In genomic region chr10:77946084-77946483, GRCh38 we compare ENCODE assay signal across 15 cellular contexts.
"Had no signal": no experiment of that assay in that cellular context is flagged by ENCODE, and none has a peak within 500 bp of the region (broad histone marks: within the 10 kb centered on the region; RNA-seq: fewer than 3 reads in every experiment).

No MANE protein-coding gene starts in this region.

- H3K27ac Mint-ChIP-seq: activated CD4-positive, alpha-beta memory T cell treated with anti-CD3 and anti-CD28 coated beads, Interleukin-2, amount 10 ng/mL, durations not matched to agents 7 days and 5 days; activated CD4-positive, alpha-beta T cell treated with anti-CD3 and anti-CD28 coated beads for 36 hours; activated naive CD8-positive, alpha-beta T cell treated with anti-CD3 and anti-CD28 coated beads for 36 hours; nephron progenitor cell; type B pancreatic cell had no signal

- H3K4me3 Mint-ChIP-seq: activated CD4-positive, alpha-beta memory T cell treated with anti-CD3 and anti-CD28 coated beads, Interleukin-2, amount 10 ng/mL, durations not matched to agents 7 days and 5 days; activated CD4-positive, alpha-beta T cell treated with anti-CD3 and anti-CD28 coated beads for 36 hours; activated naive CD8-positive, alpha-beta T cell treated with anti-CD3 and anti-CD28 coated beads for 36 hours; nephron progenitor cell; type B pancreatic cell had no signal

- H3K27me3 ChIP-seq: gastroesophageal sphincter had no signal

- H3K36me3 ChIP-seq: esophagus squamous epithelium, gastroesophageal sphincter, left ventricle myocardium inferior, WERI-Rb-1 had no signal

- H3K27ac ChIP-seq: esophagus squamous epithelium, gastroesophageal sphincter, left ventricle myocardium inferior, WERI-Rb-1 had no signal

- H3K27me3 Mint-ChIP-seq: type B pancreatic cell had no signal

- H3K4me1 Mint-ChIP-seq: activated CD4-positive, alpha-beta memory T cell treated with anti-CD3 and anti-CD28 coated beads, Interleukin-2, amount 10 ng/mL, durations not matched to agents 7 days and 5 days had no signal

- DNase-seq: activated CD4-positive, alpha-beta memory T cell treated with anti-CD3 and anti-CD28 coated beads, Interleukin-2, amount 10 ng/mL, durations not matched to agents 7 days and 5 days; activated CD4-positive, alpha-beta T cell treated with anti-CD3 and anti-CD28 coated beads for 36 hours; activated gamma-delta T cell; activated naive CD8-positive, alpha-beta T cell treated with anti-CD3 and anti-CD28 coated beads for 36 hours; activated T-cell treated with anti-CD3 and anti-CD28 coated beads, Interleukin-2, amount 50 U/mL, for 48 hours; esophagus squamous epithelium; islet precursor cell; left ventricle myocardium inferior; mesenchymal stem cell; nephron progenitor cell; stimulated activated CD4-positive, alpha-beta T cell treated with anti-CD3 and anti-CD28 coated beads, Interleukin-2, amount 100 ng/mL, for 48 hours; stimulated activated naive CD4-positive, alpha-beta T cell treated with Interleukin-2 at 50 U/mL for 16 hours; WERI-Rb-1 had no signal

- H3K36me3 Mint-ChIP-seq: type B pancreatic cell had no signal

- H3K4me3 ChIP-seq: esophagus squamous epithelium, gastroesophageal sphincter, left ventricle myocardium inferior had no signal
